13 cellular contexts compared by ENCODE assay signal in the genomic region with DNA sequence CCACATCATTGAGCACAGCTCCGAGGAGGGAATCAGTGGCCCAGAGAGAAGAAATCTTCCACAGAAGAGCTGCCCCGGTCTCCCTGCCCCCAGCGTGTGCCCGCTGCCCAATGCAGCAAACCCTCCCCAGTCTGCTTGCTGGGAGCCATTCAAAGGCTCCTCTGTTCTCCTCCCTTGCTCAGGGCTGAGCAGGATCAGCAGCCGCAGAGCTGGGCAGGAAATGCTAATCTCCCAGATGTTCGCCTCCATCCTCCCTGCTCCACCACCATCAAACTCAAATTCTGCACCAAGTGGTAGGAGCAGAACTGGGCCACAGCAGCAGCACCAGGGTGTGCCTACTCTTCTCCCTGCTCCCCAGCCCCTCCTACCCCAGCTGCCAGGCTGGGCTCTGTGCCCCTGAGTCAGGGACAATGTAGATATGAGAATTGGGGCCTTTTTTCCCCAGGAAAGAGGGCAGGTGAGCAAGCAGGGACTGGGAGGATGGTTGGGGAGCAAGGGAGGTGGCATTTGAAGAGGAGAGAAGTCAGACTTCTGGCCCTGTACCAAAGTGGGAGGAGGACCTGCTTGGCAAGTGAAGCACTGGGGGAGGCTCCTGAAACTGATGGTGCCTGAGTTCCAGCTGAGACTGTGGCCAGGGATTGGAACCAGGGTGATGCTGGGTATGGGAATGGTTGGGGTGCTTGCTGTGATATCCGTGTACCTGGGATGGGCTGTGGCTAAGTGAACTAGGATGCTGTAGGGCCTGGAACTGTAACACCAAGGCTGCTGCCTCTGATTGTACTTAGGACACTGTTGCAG. TPM values are rescaled to one million over a fixed set of nuclear protein-coding genes. Genes with fewer than 3 reads are reported as not detected.
DNase-seq lines count a peak whose midpoint lies in the region; ATAC-seq, FAIRE-seq and TF ChIP-seq lines count a peak whose summit lies in the region.
"Had no signal": no experiment of that assay in that cellular context is flagged by ENCODE, and none has a peak within 500 bp of the region (broad histone marks: within the 10 kb centered on the region; RNA-seq: fewer than 3 reads in every experiment).

No MANE protein-coding gene starts in this region.

- H3K4me1 ChIP-seq in kidney (ENCODE audit: control insufficient read depth in 1 of 2, insufficient read depth in 1 of 2, low read depth in 1 of 2, low read length in 2 of 2) = peaks cover 4 to 25% of the 10 kb centered on the region in 2 donors
- peaks cover 28% of the 10 kb centered on the region in 2 donors for H3K4me1 ChIP-seq in gastrocnemius medialis
- H3K4me1 ChIP-seq in body of pancreas = peaks cover 48% of the 10 kb centered on the region

- 25 to 32% methylated on average over 7 of the region's 7 CpGs for WGBS in body of pancreas, 2 donors

- H3K9me3 Mint-ChIP-seq in activated T-helper 1 cell treated with anti-CD3 and anti-CD28 coated beads, Interleukin-12 subunit alpha, Interleukin-12 subunit beta, Interleukin-2, Interleukin-4 antibody, amounts not matched to agents 30 ng/mL and 10 ng/mL and 1 ng/mL, durations not matched to agents 14 hours and 24 hours and 36 hours = no peaks in the 10 kb centered on the region

- H3K27me3 ChIP-seq in gastrocnemius medialis = peaks cover 43 to 56% (median 46%) of the 10 kb centered on the region in 3 donors
- H3K27me3 ChIP-seq in body of pancreas = peaks cover 0 to 21% of the 10 kb centered on the region in 2 donors

- intact Hi-C loops in activated T-helper 1 cell treated with anti-CD3 and anti-CD28 coated beads, Interleukin-12 subunit alpha, Interleukin-12 subunit beta, Interleukin-2, Interleukin-4 antibody, amounts not matched to agents 30 ng/mL and 10 ng/mL and 1 ng/mL, durations not matched to agents 14 hours and 24 hours and 36 hours (cut with micrococcal nuclease) = loop anchor here (1.0 to 5.0 kb wide), 9 partner anchors 31 to 463 kb away; a partner anchor contains a TSS
- intact Hi-C loops in kidney (cut with DNase I) (loop anchor here (5.0 kb wide), 2 partner anchors 173 to 188 kb away; no protein-coding TSS in a partner anchor), gastrocnemius medialis (cut with DNase I; ENCODE audit: low total_unique reads) (loop anchor here (1.0 to 5.0 kb wide), 6 partner anchors 31 to 188 kb away; a partner anchor contains a TSS), body of pancreas (cut with DNase I) (loop anchor here (10.0 kb wide), 1 partner anchor 75 kb away; a partner anchor contains a TSS)

- no peak overlapping the region for H3K9ac ChIP-seq in kidney (ENCODE audit: low read length in 2 of 2)

- H3K36me3 Mint-ChIP-seq in activated T-helper 1 cell treated with anti-CD3 and anti-CD28 coated beads, Interleukin-12 subunit alpha, Interleukin-12 subunit beta, Interleukin-2, Interleukin-4 antibody, amounts not matched to agents 30 ng/mL and 10 ng/mL and 1 ng/mL, durations not matched to agents 14 hours and 24 hours and 36 hours (ENCODE audit: low read depth) = no peaks in the 10 kb centered on the region
- H3K36me3 Mint-ChIP-seq: activated naive CD8-positive, alpha-beta T cell had no signal

- no peak overlapping the region for H3K4me3 ChIP-seq in kidney (ENCODE audit: low read length in 2 of 2)
- no peak overlapping the region for H3K4me3 ChIP-seq in gastrocnemius medialis
- H3K4me3 ChIP-seq in body of pancreas = no peak overlapping the region

- peaks cover 80% of the 10 kb centered on the region for H3K27me3 Mint-ChIP-seq in activated T-helper 1 cell treated with anti-CD3 and anti-CD28 coated beads, Interleukin-12 subunit alpha, Interleukin-12 subunit beta, Interleukin-2, Interleukin-4 antibody, amounts not matched to agents 30 ng/mL and 10 ng/mL and 1 ng/mL, durations not matched to agents 14 hours and 24 hours and 36 hours (ENCODE audit: insufficient read depth)

- H3K27ac ChIP-seq in kidney (ENCODE audit: low read depth in 2 of 2, low read length in 2 of 2) (no peak overlapping the region), gastrocnemius medialis (peak overlapping the region in 3 of 4 donors; percentile 30 to 82 (median 49)), body of pancreas (no peak overlapping the region)

- H3K36me3 ChIP-seq in kidney (ENCODE audit: control insufficient read depth in 1 of 2, insufficient read depth in 2 of 2, low read length in 2 of 2) = no peaks in the 10 kb centered on the region
- H3K36me3 ChIP-seq in gastrocnemius medialis = no peaks in the 10 kb centered on the region
- H3K36me3 ChIP-seq in body of pancreas (replicated peaks in 1 of 2; ENCODE audit: insufficient read depth in 1 of 2, low read depth in 2 of 2) = no peaks in the 10 kb centered on the region

- DNase-seq in NCI-H2196 (lab: John Stamatoyannopoulos, UW; ENCODE audit: unreplicated experiment) = peak; percentile 21
- DNase-seq in NCI-H2196 treated with DMSO at 0.1 percent for 48 hours (lab: John Stamatoyannopoulos, UW; ENCODE audit: unreplicated experiment) = no peak
- no peak for DNase-seq in activated T-helper 1 cell treated with anti-CD3 and anti-CD28 coated beads, Interleukin-12 subunit alpha, Interleukin-12 subunit beta, Interleukin-2, Interleukin-4 antibody, amounts not matched to agents 30 ng/mL and 10 ng/mL and 1 ng/mL, durations not matched to agents 14 hours and 24 hours and 36 hours (ENCODE audit: low spot score)
- DNase-seq in kidney = peak; percentile 51
- no peak for DNase-seq in gastrocnemius medialis
- no peak for DNase-seq in COLO668 (lab: John Stamatoyannopoulos, UW; ENCODE audit: unreplicated experiment)
- DNase-seq in body of pancreas = no peak
- DNase-seq: 8988T; activated CD4-positive, CD25-positive, alpha-beta regulatory T cell treated with anti-CD3 and anti-CD28 coated beads, Interleukin-2, amount 50 U/mL, for 72 hours had no signal

- ATAC-seq in gastrocnemius medialis (no peak), HG02588 (IDR thresholded peaks at IDR 0.05; ENCODE audit: unreplicated experiment) (no peak), body of pancreas (no peak)

- TF ChIP-seq CTCF in kidney (IDR thresholded peaks at IDR 0.05; ENCODE audit: borderline replicate concordance, extremely low read depth, insufficient read depth) (no peak), gastrocnemius medialis (IDR thresholded peaks at IDR 0.05 in 4 of 5, conservative IDR thresholded peaks at IDR 0.05 in 1 of 5) (no peak), body of pancreas (IDR thresholded peaks at IDR 0.05) (no peak)

- peaks cover 25% of the 10 kb centered on the region for H3K4me1 Mint-ChIP-seq in activated T-helper 1 cell treated with anti-CD3 and anti-CD28 coated beads, Interleukin-12 subunit alpha, Interleukin-12 subunit beta, Interleukin-2, Interleukin-4 antibody, amounts not matched to agents 30 ng/mL and 10 ng/mL and 1 ng/mL, durations not matched to agents 14 hours and 24 hours and 36 hours (ENCODE audit: low read depth)

- in situ Hi-C loops in gastrocnemius medialis (cut with MboI; ENCODE audit: low sequenced_read_pairs in 4 of 4) = loop anchor here (5.0 to 10.0 kb wide), 4 partner anchors 75 to 185 kb away; a partner anchor contains a TSS

- H3K27ac Mint-ChIP-seq in activated T-helper 1 cell treated with anti-CD3 and anti-CD28 coated beads, Interleukin-12 subunit alpha, Interleukin-12 subunit beta, Interleukin-2, Interleukin-4 antibody, amounts not matched to agents 30 ng/mL and 10 ng/mL and 1 ng/mL, durations not matched to agents 14 hours and 24 hours and 36 hours = peak overlapping the region; percentile 13
- H3K27ac Mint-ChIP-seq: activated naive CD8-positive, alpha-beta T cell; progenitor cell of endocrine pancreas had no signal

- no peak for TF ChIP-seq POLR2A in gastrocnemius medialis (IDR thresholded peaks at IDR 0.05)
- no peak for TF ChIP-seq POLR2A in body of pancreas (IDR thresholded peaks at IDR 0.05)

- no peak overlapping the region for H3K4me3 Mint-ChIP-seq in activated T-helper 1 cell treated with anti-CD3 and anti-CD28 coated beads, Interleukin-12 subunit alpha, Interleukin-12 subunit beta, Interleukin-2, Interleukin-4 antibody, amounts not matched to agents 30 ng/mL and 10 ng/mL and 1 ng/mL, durations not matched to agents 14 hours and 24 hours and 36 hours

- FAIRE-seq in kidney (lab: Jason Lieb, UNC) = no peak
- FAIRE-seq: endometrium had no signal

- H3K9me3 ChIP-seq in kidney (ENCODE audit: control insufficient read depth in 1 of 2, low read length in 2 of 2) = no peaks in the 10 kb centered on the region
- H3K9me3 ChIP-seq in gastrocnemius medialis = no peaks in the 10 kb centered on the region
- no peaks in the 10 kb centered on the region for H3K9me3 ChIP-seq in body of pancreas

RNA-seq across cellular contexts. Expression of a gene that starts 1.9 kb away (rescaled TPM):
- total RNA-seq in activated T-helper 1 cell treated with anti-CD3 and anti-CD28 coated beads, Interleukin-12 subunit alpha, Interleukin-12 subunit beta, Interleukin-2, Interleukin-4 antibody, amounts not matched to agents 30 ng/mL and 10 ng/mL and 1 ng/mL, durations not matched to agents 14 hours and 24 hours and 36 hours = not detected in 2 replicates
- total RNA-seq in kidney (147 TPM), gastrocnemius medialis (10 to 100 TPM; 15.9 to 20.8 (median 18.1) TPM), body of pancreas (10 to 100 TPM; 24.9 to 31.3 TPM)
- polyA plus RNA-seq in kidney (ENCODE audit: insufficient read depth, low read depth, low replicate concordance) = 37.3 TPM

RNA-seq across cellular contexts. Expression of a gene that starts 43.5 kb away (rescaled TPM):
- total RNA-seq in activated T-helper 1 cell treated with anti-CD3 and anti-CD28 coated beads, Interleukin-12 subunit alpha, Interleukin-12 subunit beta, Interleukin-2, Interleukin-4 antibody, amounts not matched to agents 30 ng/mL and 10 ng/mL and 1 ng/mL, durations not matched to agents 14 hours and 24 hours and 36 hours = 68.4 and 81.5 TPM in 2 replicates
- total RNA-seq in kidney (82.3 TPM), gastrocnemius medialis (10 to 100 TPM; 31.3 to 91.6 (median 52.4) TPM), body of pancreas (100 to 1,000 TPM in 1 of 2 donors, 10 to 100 TPM in 1; 50.6 to 100 TPM)
- 67.7 TPM for polyA plus RNA-seq in kidney (ENCODE audit: insufficient read depth, low read depth, low replicate concordance)

Comparison
In these comparisons a context has a peak if more than half of its experiments do, and no peak if none do; other contexts are left out.
1. DNase-seq: peak in NCI-H2196 (single experiment) and kidney (single experiment); none in NCI-H2196 treated with DMSO at 0.1 percent for 48 hours (single experiment), activated T-helper 1 cell treated with anti-CD3 and anti-CD28 coated beads, Interleukin-12 subunit alpha, Interleukin-12 subunit beta, Interleukin-2, Interleukin-4 antibody, amounts not matched to agents 30 ng/mL and 10 ng/mL and 1 ng/mL, durations not matched to agents 14 hours and 24 hours and 36 hours (single experiment), gastrocnemius medialis (0 of 2), COLO668 (single experiment) and body of pancreas (0 of 4).
2. H3K27ac ChIP-seq: peak in gastrocnemius medialis (3 of 4); none in kidney (0 of 2) and body of pancreas (0 of 4).
3. RNA of a gene that starts 1.9 kb away (total RNA-seq): 147 TPM in kidney (single experiment), 24.9 to 31.3 TPM in body of pancreas and 15.9 to 20.8 TPM in gastrocnemius medialis; not detected in activated T-helper 1 cell treated with anti-CD3 and anti-CD28 coated beads, Interleukin-12 subunit alpha, Interleukin-12 subunit beta, Interleukin-2, Interleukin-4 antibody, amounts not matched to agents 30 ng/mL and 10 ng/mL and 1 ng/mL, durations not matched to agents 14 hours and 24 hours and 36 hours; every median in the first group is over 10 times any median in the second.